Comparison of ENCODE assay signal across 31 cellular contexts in the genomic region with DNA sequence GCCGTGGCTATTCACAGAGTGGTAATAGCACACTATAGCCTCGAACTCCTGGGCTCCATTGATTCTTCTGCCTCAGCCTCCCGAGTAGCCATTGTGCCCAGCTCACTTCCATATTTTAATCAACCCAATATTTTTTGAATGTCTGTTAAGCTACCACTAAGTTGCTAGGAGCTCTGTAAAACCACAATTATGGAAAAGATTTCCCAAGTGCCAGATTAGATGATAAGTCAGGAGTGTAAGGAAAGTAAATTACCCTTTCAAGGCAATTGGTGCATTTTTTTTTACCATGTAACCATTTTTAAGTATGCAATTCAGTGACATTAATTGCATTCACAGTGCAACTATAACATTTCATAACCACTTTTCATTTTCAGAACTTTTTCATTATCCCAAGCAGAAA.
DNase-seq lines count a peak whose midpoint lies in the region; ATAC-seq and FAIRE-seq lines count a peak whose summit lies in the region.
"Had no signal": no experiment of that assay in that cellular context is flagged by ENCODE, and none has a peak within 500 bp of the region (broad histone marks: within the 10 kb centered on the region; RNA-seq: fewer than 3 reads in every experiment).

No MANE protein-coding gene starts in this region.

- peaks cover 16% of the 10 kb centered on the region for H3K36me3 ChIP-seq in SK-N-MC (ENCODE audit: insufficient read depth, low read length)

- no peaks in the 10 kb centered on the region for H3K9me3 ChIP-seq in SK-N-MC (ENCODE audit: low read depth, low read length)
- H3K9me3 ChIP-seq: transverse colon had no signal

- DNase-seq in GM03348 (ENCODE audit: low spot score) (peak; percentile 29), SK-N-MC (ENCODE audit: low read depth, low spot score) (peak; percentile 34), fibroblast of peridontal ligament (ENCODE audit: extremely low read depth) (peak; percentile 47), urothelium cell line (ENCODE audit: low spot score) (no peak)
- no peak for DNase-seq in activated T-cell treated with anti-CD3 and anti-CD28 coated beads, Interleukin-2, amount 50 U/mL, for 24 hours
- DNase-seq in NK-92 treated with Interleukin-12 subunit alpha and Interleukin-12 subunit beta, amount 100 ng/mL, for 24 hours (lab: John Stamatoyannopoulos, UW), result no peak
- DNase-seq: activated CD4-positive, alpha-beta memory T cell treated with anti-CD3 and anti-CD28 coated beads for 36 hours; activated CD4-positive, alpha-beta T cell treated with anti-CD3 and anti-CD28 coated beads for 1 hour; activated CD8-positive, alpha-beta memory T cell treated with anti-CD3 and anti-CD28 coated beads, Interleukin-2, amount 50 U/mL, for 4 hours; activated naive CD4-positive, alpha-beta T cell treated with anti-CD3 and anti-CD28 coated beads, Interleukin-2, amount 10 ng/mL, durations not matched to agents 7 days and 5 days; anterior cingulate cortex; Calu3; CD4-positive, CD25-positive, alpha-beta regulatory T cell; DMS79 treated with DMSO at 0.1 percent for 48 hours; NCI-H1092 treated with DMSO at 0.1 percent for 48 hours; NCI-H187 treated with DMSO at 0.1 percent for 48 hours; NCI-H524 treated with DMSO at 0.1 percent for 48 hours; SHP77 treated with DMSO at 0.1 percent for 48 hours; stimulated activated CD4-positive, alpha-beta T cell treated with anti-CD3 and anti-CD28 coated beads, Interleukin-15, amount 100 ng/mL, for 24 hours; stimulated activated CD4-positive, alpha-beta T cell treated with anti-CD3 and anti-CD28 coated beads, Interleukin-4, amount 100 ng/mL, for 4 hours; SW 1271; transverse colon had no signal

- H3K4me3 ChIP-seq in SK-N-MC, result no peak overlapping the region
- H3K4me3 ChIP-seq: cardiac muscle cell, hepatocyte, lung, transverse colon had no signal

- H3K9ac ChIP-seq in SK-N-MC (ENCODE audit: insufficient read length), result peak overlapping the region; percentile 5

- peak overlapping the region; percentile 74 for H3K27ac ChIP-seq in SK-N-MC
- H3K27ac ChIP-seq: cardiac muscle cell, hepatocyte, transverse colon had no signal

- H3K36me3 Mint-ChIP-seq in activated T-cell treated with anti-CD3 and anti-CD28 coated beads, Interleukin-2, amount 50 U/mL, for 24 hours (ENCODE audit: low read depth), result peaks cover 74% of the 10 kb centered on the region
- peaks cover 79% of the 10 kb centered on the region for H3K36me3 Mint-ChIP-seq in activated T-helper 17 cell treated with anti-CD3 and anti-CD28 coated beads, Interleukin-2, amount 50 U/mL, for 72 hours (ENCODE audit: low read depth)

- no peaks in the 10 kb centered on the region for H3K27me3 Mint-ChIP-seq in activated T-cell treated with anti-CD3 and anti-CD28 coated beads, Interleukin-2, amount 50 U/mL, for 24 hours
- no peaks in the 10 kb centered on the region for H3K27me3 Mint-ChIP-seq in activated T-helper 17 cell treated with anti-CD3 and anti-CD28 coated beads, Interleukin-2, amount 50 U/mL, for 72 hours
- H3K27me3 Mint-ChIP-seq: activated CD4-positive, alpha-beta memory T cell treated with anti-CD3 and anti-CD28 coated beads for 36 hours; activated naive CD4-positive, alpha-beta T cell treated with anti-CD3 and anti-CD28 coated beads, Interleukin-2, amount 10 ng/mL, durations not matched to agents 7 days and 5 days; CD4-positive, CD25-positive, alpha-beta regulatory T cell; dendritic cell treated with granulocyte-macrophage colony-stimulating factor and Interleukin-4, amounts not matched to agents 40 ng/mL and 50 ng/mL, for 4 days; natural killer cell treated with Interleukin-12 subunit alpha and Interleukin-12 subunit beta and Interleukin-15 and Interleukin-18, amount 100 ng/mL, for 72 hours had no signal

- no peaks in the 10 kb centered on the region for H3K4me1 Mint-ChIP-seq in activated T-cell treated with anti-CD3 and anti-CD28 coated beads, Interleukin-2, amount 50 U/mL, for 24 hours (ENCODE audit: low read depth)
- H3K4me1 Mint-ChIP-seq in activated T-helper 17 cell treated with anti-CD3 and anti-CD28 coated beads, Interleukin-2, amount 50 U/mL, for 72 hours, result no peaks in the 10 kb centered on the region
- H3K4me1 Mint-ChIP-seq: activated naive CD4-positive, alpha-beta T cell treated with anti-CD3 and anti-CD28 coated beads, Interleukin-2, amount 10 ng/mL, durations not matched to agents 7 days and 5 days had no signal

- no peak overlapping the region for H3K27ac Mint-ChIP-seq in activated T-cell treated with anti-CD3 and anti-CD28 coated beads, Interleukin-2, amount 50 U/mL, for 24 hours
- H3K27ac Mint-ChIP-seq in activated T-helper 17 cell treated with anti-CD3 and anti-CD28 coated beads, Interleukin-2, amount 50 U/mL, for 72 hours, result no peak overlapping the region
- H3K27ac Mint-ChIP-seq: activated CD4-positive, alpha-beta memory T cell treated with anti-CD3 and anti-CD28 coated beads for 36 hours; activated naive CD4-positive, alpha-beta T cell treated with anti-CD3 and anti-CD28 coated beads, Interleukin-2, amount 10 ng/mL, durations not matched to agents 7 days and 5 days; CD4-positive, CD25-positive, alpha-beta regulatory T cell; dendritic cell treated with granulocyte-macrophage colony-stimulating factor and Interleukin-4, amounts not matched to agents 40 ng/mL and 50 ng/mL, for 4 days; natural killer cell treated with Interleukin-12 subunit alpha and Interleukin-12 subunit beta and Interleukin-15 and Interleukin-18, amount 100 ng/mL, for 72 hours had no signal

- FAIRE-seq in urothelium cell line (lab: Jason Lieb, UNC), result peak; percentile 42
- FAIRE-seq: frontal cortex had no signal

- ATAC-seq in activated T-helper 17 cell treated with anti-CD3 and anti-CD28 coated beads, Interleukin-2, amount 50 U/mL, for 72 hours (replicated peaks), result no peak
- ATAC-seq: esophagus mucosa; natural killer cell treated with Interleukin-12 subunit alpha and Interleukin-12 subunit beta and Interleukin-15 and Interleukin-18, amount 100 ng/mL, for 72 hours; Panc1 had no signal

- no peaks in the 10 kb centered on the region for H3K9me3 Mint-ChIP-seq in activated T-cell treated with anti-CD3 and anti-CD28 coated beads, Interleukin-2, amount 50 U/mL, for 24 hours
- no peaks in the 10 kb centered on the region for H3K9me3 Mint-ChIP-seq in activated T-helper 17 cell treated with anti-CD3 and anti-CD28 coated beads, Interleukin-2, amount 50 U/mL, for 72 hours
- H3K9me3 Mint-ChIP-seq: activated CD4-positive, alpha-beta memory T cell treated with anti-CD3 and anti-CD28 coated beads for 36 hours; activated naive CD4-positive, alpha-beta T cell treated with anti-CD3 and anti-CD28 coated beads, Interleukin-2, amount 10 ng/mL, durations not matched to agents 7 days and 5 days; dendritic cell treated with granulocyte-macrophage colony-stimulating factor and Interleukin-4, amounts not matched to agents 40 ng/mL and 50 ng/mL, for 4 days; natural killer cell treated with Interleukin-12 subunit alpha and Interleukin-12 subunit beta and Interleukin-15 and Interleukin-18, amount 100 ng/mL, for 72 hours had no signal

- no peak overlapping the region for H3K4me3 Mint-ChIP-seq in activated T-cell treated with anti-CD3 and anti-CD28 coated beads, Interleukin-2, amount 50 U/mL, for 24 hours
- H3K4me3 Mint-ChIP-seq in activated T-helper 17 cell treated with anti-CD3 and anti-CD28 coated beads, Interleukin-2, amount 50 U/mL, for 72 hours, result no peak overlapping the region
- H3K4me3 Mint-ChIP-seq: activated CD4-positive, alpha-beta memory T cell treated with anti-CD3 and anti-CD28 coated beads for 36 hours; activated naive CD4-positive, alpha-beta T cell treated with anti-CD3 and anti-CD28 coated beads, Interleukin-2, amount 10 ng/mL, durations not matched to agents 7 days and 5 days; CD4-positive, CD25-positive, alpha-beta regulatory T cell; dendritic cell treated with granulocyte-macrophage colony-stimulating factor and Interleukin-4, amounts not matched to agents 40 ng/mL and 50 ng/mL, for 4 days; natural killer cell treated with Interleukin-12 subunit alpha and Interleukin-12 subunit beta and Interleukin-15 and Interleukin-18, amount 100 ng/mL, for 72 hours had no signal

Comparison
In these comparisons a context has a peak if more than half of its experiments do, and no peak if none do; other contexts are left out.
1. DNase-seq: peak in GM03348 (single experiment), SK-N-MC (single experiment) and fibroblast of peridontal ligament (single experiment); none in urothelium cell line (single experiment), activated T-cell treated with anti-CD3 and anti-CD28 coated beads, Interleukin-2, amount 50 U/mL, for 24 hours (single experiment) and NK-92 treated with Interleukin-12 subunit alpha and Interleukin-12 subunit beta, amount 100 ng/mL, for 24 hours (single experiment).